Comparison of ENCODE assay signal across 13 cellular contexts in the genomic region with DNA sequence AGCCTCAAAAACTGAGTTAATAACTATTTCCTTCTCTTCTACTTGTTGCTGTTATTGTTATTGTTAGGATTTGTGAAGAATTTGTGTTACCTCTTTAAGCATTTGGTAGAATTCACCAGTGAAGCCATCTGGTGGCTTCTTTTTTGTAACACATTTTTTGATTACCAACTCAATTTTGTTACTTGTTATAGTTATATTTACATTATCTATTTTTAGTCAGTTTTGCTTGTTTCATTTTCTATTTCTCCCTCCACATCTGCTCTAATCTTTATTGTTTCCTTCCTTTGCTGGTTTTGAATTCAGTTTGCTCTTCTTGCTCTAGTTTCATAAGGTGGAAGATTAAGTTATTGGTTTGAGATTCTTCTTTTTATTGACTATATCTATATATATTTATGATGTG. TPM values are rescaled to one million over a fixed set of nuclear protein-coding genes. Genes with fewer than 3 reads are reported as not detected.
DNase-seq lines count a peak whose midpoint lies in the region; ATAC-seq lines count a peak whose summit lies in the region.
"Had no signal": no experiment of that assay in that cellular context is flagged by ENCODE, and none has a peak within 500 bp of the region (broad histone marks: within the 10 kb centered on the region; RNA-seq: fewer than 3 reads in every experiment).

No MANE protein-coding gene starts in this region.

- no peak overlapping the region for H2BK12ac ChIP-seq in mesenchymal stem cell (ENCODE audit: low read length in 2 of 2)

- H3K79me1 ChIP-seq in mesenchymal stem cell (replicated peaks; ENCODE audit: low read length, poor library complexity, severe bottlenecking) = no peaks in the 10 kb centered on the region

- H3K27ac ChIP-seq in mesenchymal stem cell (ENCODE audit: low read length, poor library complexity, severe bottlenecking) = no peak overlapping the region
- H3K27ac ChIP-seq: right lobe of liver, vagina had no signal

- no peak overlapping the region for H3K9ac ChIP-seq in mesenchymal stem cell (ENCODE audit: low read length)

- no peak overlapping the region for H2BK5ac ChIP-seq in mesenchymal stem cell (ENCODE audit: low read depth, low read length, poor library complexity, severe bottlenecking)

- no peak overlapping the region for H3K18ac ChIP-seq in mesenchymal stem cell (ENCODE audit: low read depth in 1 of 2, low read length in 2 of 2)

- ATAC-seq in activated CD4-positive, CD25-positive, alpha-beta regulatory T cell treated with anti-CD3 and anti-CD28 coated beads, Interleukin-2, amount 50 U/mL, for 24 hours = peak; percentile 41 to 43
- ATAC-seq in HG02642 (IDR thresholded peaks at IDR 0.05; ENCODE audit: poor library complexity, unreplicated experiment) (peak; percentile 34), HG03469 (IDR thresholded peaks at IDR 0.05; ENCODE audit: unreplicated experiment) (no peak), GM18498 (IDR thresholded peaks at IDR 0.05; ENCODE audit: unreplicated experiment) (no peak)
- ATAC-seq: Panc1, right lobe of liver had no signal

- DNase-seq in activated CD4-positive, CD25-positive, alpha-beta regulatory T cell treated with anti-CD3 and anti-CD28 coated beads, Interleukin-2, amount 50 U/mL, for 72 hours = no peak
- DNase-seq in mesenchymal stem cell (peak; percentile 13), NCI-H1694 (lab: John Stamatoyannopoulos, UW) (no peak)
- DNase-seq: DMS79, H9, right lobe of liver had no signal

- no peak overlapping the region for H3K14ac ChIP-seq in mesenchymal stem cell (ENCODE audit: low read length in 2 of 2)

- no peak overlapping the region for H2AK5ac ChIP-seq in mesenchymal stem cell (ENCODE audit: low read length, severe bottlenecking)

- H3K4me3 Mint-ChIP-seq in T-helper 1 cell treated with Interleukin-12 subunit alpha and Interleukin-12 subunit beta and Interleukin-4 antibody, amounts not matched to agents 30 μg/mL and 1 μg/mL, for 36 hours = peak overlapping the region; percentile 39
- H3K4me3 Mint-ChIP-seq: H9 had no signal

- H3K4me2 ChIP-seq in mesenchymal stem cell (ENCODE audit: low read length, poor library complexity, severe bottlenecking) = no peak overlapping the region

- no peaks in the 10 kb centered on the region for H3K9me3 ChIP-seq in mesenchymal stem cell (ENCODE audit: control insufficient read depth, low read length)
- H3K9me3 ChIP-seq: right lobe of liver, vagina had no signal

- peak overlapping the region; percentile 82 for H3K27ac Mint-ChIP-seq in T-helper 1 cell treated with Interleukin-12 subunit alpha and Interleukin-12 subunit beta and Interleukin-4 antibody, amounts not matched to agents 30 μg/mL and 1 μg/mL, for 36 hours

- H3K27me3 ChIP-seq in mesenchymal stem cell (ENCODE audit: control insufficient read depth in 1 of 2, insufficient read depth in 1 of 2, low read length in 2 of 2) = no peaks in the 10 kb centered on the region
- H3K27me3 ChIP-seq: right lobe of liver, vagina had no signal

- no peaks in the 10 kb centered on the region for H3K27me3 Mint-ChIP-seq in T-helper 1 cell treated with Interleukin-12 subunit alpha and Interleukin-12 subunit beta and Interleukin-4 antibody, amounts not matched to agents 30 μg/mL and 1 μg/mL, for 36 hours (ENCODE audit: low read depth)

- peaks cover 5% of the 10 kb centered on the region for H3K4me1 ChIP-seq in mesenchymal stem cell (ENCODE audit: control insufficient read depth, insufficient read depth, low read depth, low read length)
- H3K4me1 ChIP-seq: right lobe of liver had no signal

- H2AFZ ChIP-seq in mesenchymal stem cell (ENCODE audit: low read depth, low read length) = no peak overlapping the region

- H3K36me3 Mint-ChIP-seq in T-helper 1 cell treated with Interleukin-12 subunit alpha and Interleukin-12 subunit beta and Interleukin-4 antibody, amounts not matched to agents 30 μg/mL and 1 μg/mL, for 36 hours (ENCODE audit: low read depth) = no peaks in the 10 kb centered on the region

- H2BK120ac ChIP-seq in mesenchymal stem cell (ENCODE audit: low read depth, low read length) = no peak overlapping the region

- H3K9me3 Mint-ChIP-seq in T-helper 1 cell treated with Interleukin-12 subunit alpha and Interleukin-12 subunit beta and Interleukin-4 antibody, amounts not matched to agents 30 μg/mL and 1 μg/mL, for 36 hours = no peaks in the 10 kb centered on the region

- H3K4me3 ChIP-seq in mesenchymal stem cell (ENCODE audit: insufficient read depth in 1 of 2, low read depth in 1 of 2, low read length in 2 of 2) = no peak overlapping the region
- H3K4me3 ChIP-seq: right lobe of liver, vagina had no signal

- no peak overlapping the region for H2BK15ac ChIP-seq in mesenchymal stem cell (ENCODE audit: low read depth, poor library complexity, severe bottlenecking)

- H3K23ac ChIP-seq in mesenchymal stem cell (ENCODE audit: low read length in 2 of 2) = no peak overlapping the region

- no peak overlapping the region for H4K91ac ChIP-seq in mesenchymal stem cell (ENCODE audit: low read length)

- H4K8ac ChIP-seq in mesenchymal stem cell (ENCODE audit: low read length) = no peak overlapping the region

- H3K4me1 Mint-ChIP-seq in T-helper 1 cell treated with Interleukin-12 subunit alpha and Interleukin-12 subunit beta and Interleukin-4 antibody, amounts not matched to agents 30 μg/mL and 1 μg/mL, for 36 hours (ENCODE audit: low read depth) = peaks cover 33% of the 10 kb centered on the region

- no peaks in the 10 kb centered on the region for H3K36me3 ChIP-seq in mesenchymal stem cell (ENCODE audit: control insufficient read depth in 1 of 2, insufficient read depth in 2 of 2, low read depth in 1 of 2, low read length in 2 of 2)
- H3K36me3 ChIP-seq: right lobe of liver, vagina had no signal

- no peak overlapping the region for H3K4ac ChIP-seq in mesenchymal stem cell (ENCODE audit: low read depth in 1 of 2, low read length in 2 of 2)

RNA-seq across cellular contexts. Expression of a gene that starts 3.7 kb away (rescaled TPM):
- not detected for polyA plus RNA-seq in mesenchymal stem cell (2013, experiment 1 of 2)
- polyA plus RNA-seq in mesenchymal stem cell (2013, experiment 2 of 2) = not detected

RNA-seq across cellular contexts. Expression of a gene that starts 35.2 kb away (rescaled TPM):
- 0.26 TPM for polyA plus RNA-seq in mesenchymal stem cell (2013, experiment 1 of 2)
- 0.23 TPM for polyA plus RNA-seq in mesenchymal stem cell (2013, experiment 2 of 2)

Comparison
In these comparisons a context has a peak if more than half of its experiments do, and no peak if none do; other contexts are left out.
1. ATAC-seq: peak in activated CD4-positive, CD25-positive, alpha-beta regulatory T cell treated with anti-CD3 and anti-CD28 coated beads, Interleukin-2, amount 50 U/mL, for 24 hours (2 of 2) and HG02642 (single experiment); none in HG03469 (single experiment) and GM18498 (single experiment).